ENCODE assay signal across 16 cellular contexts in genomic region chr13:103246581-103247200, GRCh38.
DNase-seq lines count a peak whose midpoint lies in the region; ATAC-seq, FAIRE-seq and TF ChIP-seq lines count a peak whose summit lies in the region.
"Had no signal": no experiment of that assay in that cellular context is flagged by ENCODE, and none has a peak within 500 bp of the region (broad histone marks: within the 10 kb centered on the region; RNA-seq: fewer than 3 reads in every experiment).

No MANE protein-coding gene starts in this region.

- no peaks in the 10 kb centered on the region for H3K27me3 ChIP-seq in bronchial epithelial cell (ENCODE audit: control insufficient read depth, insufficient read depth, low read length)
- H3K27me3 ChIP-seq: BLaER1 treated with 17β-estradiol and CSF1 and Interleukin-3, amounts not matched to agents 10 nM and 100 nM had no signal

- intact Hi-C loops in mucosa of descending colon (cut with DNase I, micrococcal nuclease) = no loop called here

- no peaks in the 10 kb centered on the region for H3K36me3 ChIP-seq in bronchial epithelial cell (ENCODE audit: control insufficient read depth, insufficient read depth, low read length)
- H3K36me3 ChIP-seq in mucosa of descending colon (ENCODE audit: low read depth) = no peaks in the 10 kb centered on the region
- H3K36me3 ChIP-seq: BLaER1 treated with 17β-estradiol and CSF1 and Interleukin-3, amounts not matched to agents 10 nM and 100 nM had no signal

- TF ChIP-seq CTCF in bronchial epithelial cell (IDR thresholded peaks at IDR 0.05; ENCODE audit: insufficient read depth, low read length, severe bottlenecking) (no peak), retinal pigment epithelial cell (conservative IDR thresholded peaks at IDR 0.05; ENCODE audit: low read depth, low read length) (no peak), mucosa of descending colon (IDR thresholded peaks at IDR 0.05) (no peak)

- DNase-seq in DMS 273 treated with DMSO at 0.1 percent for 48 hours (lab: John Stamatoyannopoulos, UW) (peak; percentile 11), NCI-H82 (lab: John Stamatoyannopoulos, UW) (peak; percentile 58), bronchial epithelial cell (ENCODE audit: low read depth) (peak; percentile 21), retinal pigment epithelial cell (ENCODE audit: low read depth) (peak; percentile 46), mucosa of descending colon (no peak)
- DNase-seq in activated T-cell treated with anti-CD3 and anti-CD28 coated beads, Interleukin-2, amount 50 U/mL, for 24 hours = no peak
- DNase-seq: Calu3; CD8-positive, alpha-beta T cell; H9 had no signal

- no peak overlapping the region for H3K27ac Mint-ChIP-seq in activated T-cell treated with anti-CD3 and anti-CD28 coated beads, Interleukin-2, amount 50 U/mL, for 24 hours
- H3K27ac Mint-ChIP-seq: B cell; CD8-positive, alpha-beta T cell; H9 had no signal

- no peak overlapping the region for H3K4me3 ChIP-seq in bronchial epithelial cell (ENCODE audit: low read depth, low read length)
- H3K4me3 ChIP-seq in retinal pigment epithelial cell (ENCODE audit: low read length) = no peak overlapping the region
- H3K4me3 ChIP-seq in mucosa of descending colon = no peak overlapping the region
- H3K4me3 ChIP-seq: BLaER1 treated with 17β-estradiol and CSF1 and Interleukin-3, amounts not matched to agents 10 nM and 100 nM had no signal

- H3K36me3 Mint-ChIP-seq in activated T-cell treated with anti-CD3 and anti-CD28 coated beads, Interleukin-2, amount 50 U/mL, for 24 hours (ENCODE audit: low read depth) = no peaks in the 10 kb centered on the region
- H3K36me3 Mint-ChIP-seq: CD8-positive, alpha-beta T cell had no signal

- no peaks in the 10 kb centered on the region for H3K9me3 ChIP-seq in mucosa of descending colon

- H3K27me3 Mint-ChIP-seq in activated T-cell treated with anti-CD3 and anti-CD28 coated beads, Interleukin-2, amount 50 U/mL, for 24 hours = no peaks in the 10 kb centered on the region
- H3K27me3 Mint-ChIP-seq: B cell had no signal

- FAIRE-seq in bronchial epithelial cell (lab: Jason Lieb, UNC) = peak; percentile 82
- FAIRE-seq: G401.6, GM12891, GM19239, H1 had no signal

- H3K9me3 Mint-ChIP-seq in activated T-cell treated with anti-CD3 and anti-CD28 coated beads, Interleukin-2, amount 50 U/mL, for 24 hours = no peaks in the 10 kb centered on the region

- no peaks in the 10 kb centered on the region for H3K4me1 ChIP-seq in mucosa of descending colon (ENCODE audit: low read depth)
- H3K4me1 ChIP-seq: BLaER1 treated with 17β-estradiol and CSF1 and Interleukin-3, amounts not matched to agents 10 nM and 100 nM had no signal

- no peak overlapping the region for H3K4me3 Mint-ChIP-seq in activated T-cell treated with anti-CD3 and anti-CD28 coated beads, Interleukin-2, amount 50 U/mL, for 24 hours
- H3K4me3 Mint-ChIP-seq: B cell; CD8-positive, alpha-beta T cell; H9 had no signal

- ATAC-seq in mucosa of descending colon (no peak), HG03565 (IDR thresholded peaks at IDR 0.05; ENCODE audit: unreplicated experiment) (no peak)
- ATAC-seq: CD8-positive, alpha-beta T cell had no signal

- H3K4me1 Mint-ChIP-seq in activated T-cell treated with anti-CD3 and anti-CD28 coated beads, Interleukin-2, amount 50 U/mL, for 24 hours (ENCODE audit: low read depth) = no peaks in the 10 kb centered on the region
- H3K4me1 Mint-ChIP-seq: B cell, H9 had no signal

Comparison
In these comparisons a context has a peak if more than half of its experiments do, and no peak if none do; other contexts are left out.
1. DNase-seq: peak in DMS 273 treated with DMSO at 0.1 percent for 48 hours (single experiment), NCI-H82 (single experiment), bronchial epithelial cell (single experiment) and retinal pigment epithelial cell (single experiment); none in mucosa of descending colon (0 of 3) and activated T-cell treated with anti-CD3 and anti-CD28 coated beads, Interleukin-2, amount 50 U/mL, for 24 hours (single experiment).